In genomic region chr20:45406260-45407066, GRCh38 we compare ENCODE assay signal across 7 cellular contexts. TPM values are rescaled to one million over a fixed set of nuclear protein-coding genes. Genes with fewer than 3 reads are reported as not detected.
DNase-seq lines count a peak whose midpoint lies in the region; ATAC-seq and TF ChIP-seq lines count a peak whose summit lies in the region.

No MANE protein-coding gene starts in this region.

- H3K4me1 ChIP-seq in NT2/D1 (ENCODE audit: insufficient read depth, insufficient read length) (peaks cover 4% of the 10 kb centered on the region), suprapubic skin (peaks cover 21% of the 10 kb centered on the region)
- peaks cover 0 to 7% of the 10 kb centered on the region in 2 donors for H3K4me1 ChIP-seq in naive thymus-derived CD4-positive, alpha-beta T cell (ENCODE audit: control insufficient read depth in 2 of 2, insufficient read depth in 2 of 2, low read length in 2 of 2)

- POLR2A ChIA-PET in naive thymus-derived CD4-positive, alpha-beta T cell (lab: Charles Lee): interaction anchor here (0.7 to 4.8 kb wide), 6 partner anchors 10 to 565 kb away, joined by 3 to 49 read pairs (median 9); partner anchors contain the start of genes PIGT and SYS1

- H3K4me3 Mint-ChIP-seq in activated T-helper 1 cell treated with anti-CD3 and anti-CD28 coated beads, Interleukin-12 subunit alpha, Interleukin-12 subunit beta, Interleukin-2, Interleukin-4 antibody, amounts not matched to agents 30 ng/mL and 10 ng/mL and 1 ng/mL, durations not matched to agents 14 hours and 24 hours and 36 hours: peak overlapping the region; percentile 80
- peak overlapping the region; percentile 82 to 92 (median 85) for H3K4me3 Mint-ChIP-seq in naive thymus-derived CD4-positive, alpha-beta T cell

- H3K4me3 ChIP-seq in H7 (ENCODE audit: insufficient read depth, low read depth, low read length) (peak overlapping the region; percentile 85), NT2/D1 (ENCODE audit: insufficient read length, low read depth) (peak overlapping the region; percentile 77), fibroblast of pulmonary artery (replicated peaks; ENCODE audit: low read depth, low read length) (peak overlapping the region; percentile 57), suprapubic skin (peak overlapping the region; percentile 87)
- H3K4me3 ChIP-seq in naive thymus-derived CD4-positive, alpha-beta T cell (ENCODE audit: low read length): peak overlapping the region; percentile 71

- TF ChIP-seq EP300 in suprapubic skin (IDR thresholded peaks at IDR 0.05): no peak

- peak; percentile 58 for ATAC-seq in naive thymus-derived CD4-positive, alpha-beta T cell

- TF ChIP-seq CTCF in fibroblast of pulmonary artery (IDR thresholded peaks at IDR 0.05; ENCODE audit: low read length, missing control alignments): no peak
- TF ChIP-seq CTCF in suprapubic skin (IDR thresholded peaks at IDR 0.05): no peak

- H3K27ac ChIP-seq in naive thymus-derived CD4-positive, alpha-beta T cell (ENCODE audit: low read depth, low read length): peak overlapping the region; percentile 74
- peak overlapping the region; percentile 92 for H3K27ac ChIP-seq in suprapubic skin

- CTCF ChIA-PET in naive thymus-derived CD4-positive, alpha-beta T cell (lab: Charles Lee): interaction anchor here (1.6 to 2.0 kb wide), 3 partner anchors 30 to 43 kb away, joined by 4 to 9 read pairs (median 4); partner anchors contain the start of gene SYS1

- H3K27me3 Mint-ChIP-seq in activated T-helper 1 cell treated with anti-CD3 and anti-CD28 coated beads, Interleukin-12 subunit alpha, Interleukin-12 subunit beta, Interleukin-2, Interleukin-4 antibody, amounts not matched to agents 30 ng/mL and 10 ng/mL and 1 ng/mL, durations not matched to agents 14 hours and 24 hours and 36 hours (ENCODE audit: insufficient read depth): peaks cover 13% of the 10 kb centered on the region
- H3K27me3 Mint-ChIP-seq in naive thymus-derived CD4-positive, alpha-beta T cell: peaks cover 0 to 19% (median 0%) of the 10 kb centered on the region in 5 donors

- peaks cover 21% of the 10 kb centered on the region for H3K4me1 Mint-ChIP-seq in activated T-helper 1 cell treated with anti-CD3 and anti-CD28 coated beads, Interleukin-12 subunit alpha, Interleukin-12 subunit beta, Interleukin-2, Interleukin-4 antibody, amounts not matched to agents 30 ng/mL and 10 ng/mL and 1 ng/mL, durations not matched to agents 14 hours and 24 hours and 36 hours (ENCODE audit: low read depth)
- H3K4me1 Mint-ChIP-seq in naive thymus-derived CD4-positive, alpha-beta T cell: peaks cover 5 to 27% (median 21%) of the 10 kb centered on the region in 7 donors

- H3K9me3 ChIP-seq in NT2/D1 (ENCODE audit: insufficient read depth, low read length) (peaks cover 14% of the 10 kb centered on the region), suprapubic skin (no peaks in the 10 kb centered on the region)
- H3K9me3 ChIP-seq in naive thymus-derived CD4-positive, alpha-beta T cell (ENCODE audit: control insufficient read depth in 2 of 3, low read length in 3 of 3): peaks cover 0 to under 1% (median 0%) of the 10 kb centered on the region in 3 experiments

- H3K9me3 Mint-ChIP-seq in activated T-helper 1 cell treated with anti-CD3 and anti-CD28 coated beads, Interleukin-12 subunit alpha, Interleukin-12 subunit beta, Interleukin-2, Interleukin-4 antibody, amounts not matched to agents 30 ng/mL and 10 ng/mL and 1 ng/mL, durations not matched to agents 14 hours and 24 hours and 36 hours: peaks cover 11% of the 10 kb centered on the region
- peaks cover 0 to 8% (median 3%) of the 10 kb centered on the region in 11 donors for H3K9me3 Mint-ChIP-seq in naive thymus-derived CD4-positive, alpha-beta T cell

- DNase-seq in H7 (peak; percentile 92), NT2/D1 (ENCODE audit: low read depth, low spot score) (no peak), fibroblast of pulmonary artery (ENCODE audit: low read depth) (peak; percentile 24), suprapubic skin (ENCODE audit: low spot score in 2 of 2) (peak in 1 of 2 donors; percentile 78), foreskin melanocyte (no peak)
- DNase-seq in activated T-helper 1 cell treated with anti-CD3 and anti-CD28 coated beads, Interleukin-12 subunit alpha, Interleukin-12 subunit beta, Interleukin-2, Interleukin-4 antibody, amounts not matched to agents 30 ng/mL and 10 ng/mL and 1 ng/mL, durations not matched to agents 14 hours and 24 hours and 36 hours (ENCODE audit: low spot score): peak; percentile 19
- DNase-seq in naive thymus-derived CD4-positive, alpha-beta T cell: peak in 8 of 9 donors; percentile 22 to 68 (median 44)

- peaks cover 7% of the 10 kb centered on the region for H3K36me3 Mint-ChIP-seq in activated T-helper 1 cell treated with anti-CD3 and anti-CD28 coated beads, Interleukin-12 subunit alpha, Interleukin-12 subunit beta, Interleukin-2, Interleukin-4 antibody, amounts not matched to agents 30 ng/mL and 10 ng/mL and 1 ng/mL, durations not matched to agents 14 hours and 24 hours and 36 hours (ENCODE audit: low read depth)
- H3K36me3 Mint-ChIP-seq in naive thymus-derived CD4-positive, alpha-beta T cell: peaks cover 0 to 21% (median 10%) of the 10 kb centered on the region in 5 donors

- H3K36me3 ChIP-seq in H7 (replicated peaks; ENCODE audit: control insufficient read depth, insufficient read depth, low read length): peaks cover 12% of the 10 kb centered on the region
- peaks cover 11% of the 10 kb centered on the region for H3K36me3 ChIP-seq in NT2/D1 (ENCODE audit: insufficient read depth, insufficient read length, low read length)
- peaks cover 0 to 19% (median 3%) of the 10 kb centered on the region in 3 experiments for H3K36me3 ChIP-seq in naive thymus-derived CD4-positive, alpha-beta T cell (ENCODE audit: control insufficient read depth in 2 of 3, insufficient read depth in 3 of 3, low read length in 3 of 3)
- H3K36me3 ChIP-seq in suprapubic skin: peaks cover 20% of the 10 kb centered on the region

- TF ChIP-seq POLR2A in suprapubic skin (IDR thresholded peaks at IDR 0.05): no peak

- H3K27ac Mint-ChIP-seq in activated T-helper 1 cell treated with anti-CD3 and anti-CD28 coated beads, Interleukin-12 subunit alpha, Interleukin-12 subunit beta, Interleukin-2, Interleukin-4 antibody, amounts not matched to agents 30 ng/mL and 10 ng/mL and 1 ng/mL, durations not matched to agents 14 hours and 24 hours and 36 hours: peak overlapping the region; percentile 77
- H3K27ac Mint-ChIP-seq in naive thymus-derived CD4-positive, alpha-beta T cell: peak overlapping the region in 8 of 9 donors; percentile 51 to 90 (median 78)

- intact Hi-C loops in activated T-helper 1 cell treated with anti-CD3 and anti-CD28 coated beads, Interleukin-12 subunit alpha, Interleukin-12 subunit beta, Interleukin-2, Interleukin-4 antibody, amounts not matched to agents 30 ng/mL and 10 ng/mL and 1 ng/mL, durations not matched to agents 14 hours and 24 hours and 36 hours (cut with micrococcal nuclease): loop anchor here (1.0 to 2.0 kb wide), 3 partner anchors 10 to 44 kb away; partner anchors contain the start of genes PIGT and SYS1
- intact Hi-C loops in naive thymus-derived CD4-positive, alpha-beta T cell (cut with micrococcal nuclease): loop anchor here (1.0 to 2.0 kb wide), 3 partner anchors 10 to 43 kb away; partner anchors contain the start of genes PIGT (in 2 of the 2) and SYS1 (in 1 of the 2)

- H3K9ac ChIP-seq in NT2/D1 (ENCODE audit: insufficient read length, low read depth): peak overlapping the region; percentile 72

- WGBS in suprapubic skin: 0% methylated on average over 10 of the region's 87 CpGs

- peaks cover 32% of the 10 kb centered on the region for H3K27me3 ChIP-seq in H7 (ENCODE audit: control insufficient read depth, insufficient read depth, low read length)
- H3K27me3 ChIP-seq in NT2/D1 (ENCODE audit: insufficient read depth, insufficient read length): peaks cover 65% of the 10 kb centered on the region
- H3K27me3 ChIP-seq in naive thymus-derived CD4-positive, alpha-beta T cell (ENCODE audit: control insufficient read depth in 2 of 2, insufficient read depth in 2 of 2, low read length in 2 of 2): no peaks in the 10 kb centered on the region
- no peaks in the 10 kb centered on the region for H3K27me3 ChIP-seq in suprapubic skin

RNA-seq across cellular contexts. Expression of gene DBNDD2, which starts 1.6 kb away (rescaled TPM):
- 12.5 and 23.4 TPM in 2 replicates for total RNA-seq in H7 (2014; rRNA removed; shearing (Covaris generic))
- 21.7 and 24.6 TPM in 2 replicates for total RNA-seq in activated T-helper 1 cell treated with anti-CD3 and anti-CD28 coated beads, Interleukin-12 subunit alpha, Interleukin-12 subunit beta, Interleukin-2, Interleukin-4 antibody, amounts not matched to agents 30 ng/mL and 10 ng/mL and 1 ng/mL, durations not matched to agents 14 hours and 24 hours and 36 hours
- total RNA-seq in naive thymus-derived CD4-positive, alpha-beta T cell: 10 to 100 TPM; 12.2 to 22.7 (median 16.3) TPM
- 10 to 100 TPM; 15.3 to 22.9 TPM for polyA plus RNA-seq in naive thymus-derived CD4-positive, alpha-beta T cell
- 10 to 100 TPM; 42.4 to 72.3 (median 49.7) TPM for total RNA-seq in suprapubic skin

RNA-seq across cellular contexts. Expression of gene PIGT, which starts 9.5 kb away (rescaled TPM):
- total RNA-seq in H7 (2014; rRNA removed; shearing (Covaris generic)): 67.9 and 70.5 TPM in 2 replicates
- total RNA-seq in activated T-helper 1 cell treated with anti-CD3 and anti-CD28 coated beads, Interleukin-12 subunit alpha, Interleukin-12 subunit beta, Interleukin-2, Interleukin-4 antibody, amounts not matched to agents 30 ng/mL and 10 ng/mL and 1 ng/mL, durations not matched to agents 14 hours and 24 hours and 36 hours: 89.8 and 90.6 TPM in 2 replicates
- 100 to 1,000 TPM in 1 of 5 experiments, 10 to 100 TPM in 4; 78.7 to 140 (median 85.0) TPM for total RNA-seq in naive thymus-derived CD4-positive, alpha-beta T cell
- polyA plus RNA-seq in naive thymus-derived CD4-positive, alpha-beta T cell: 10 to 100 TPM; 82.7 to 98.9 TPM
- 10 to 100 TPM; 44.6 to 77.8 (median 51.8) TPM for total RNA-seq in suprapubic skin

RNA-seq across cellular contexts. Expression of gene TP53TG5, which starts 28.3 kb away (rescaled TPM):
- total RNA-seq in H7 (2014; rRNA removed; shearing (Covaris generic)): not detected in 2 replicates
- 0.07 and 0.08 TPM in 2 replicates for total RNA-seq in activated T-helper 1 cell treated with anti-CD3 and anti-CD28 coated beads, Interleukin-12 subunit alpha, Interleukin-12 subunit beta, Interleukin-2, Interleukin-4 antibody, amounts not matched to agents 30 ng/mL and 10 ng/mL and 1 ng/mL, durations not matched to agents 14 hours and 24 hours and 36 hours
- total RNA-seq in naive thymus-derived CD4-positive, alpha-beta T cell: under 1 TPM in 3 of 5 experiments, not detected in 2; 0.19 to 0.48 (median 0.46) TPM
- under 1 TPM; 0.14 to 0.24 TPM for polyA plus RNA-seq in naive thymus-derived CD4-positive, alpha-beta T cell
- total RNA-seq in suprapubic skin: under 1 TPM in 1 of 4 donors, not detected in 3; 0.32 TPM

RNA-seq across cellular contexts. Expression of gene SYS1, which starts 43.5 kb away (rescaled TPM):
- 11.8 and 22.8 TPM in 2 replicates for total RNA-seq in H7 (2014; rRNA removed; shearing (Covaris generic))
- 25.6 and 26.4 TPM in 2 replicates for total RNA-seq in activated T-helper 1 cell treated with anti-CD3 and anti-CD28 coated beads, Interleukin-12 subunit alpha, Interleukin-12 subunit beta, Interleukin-2, Interleukin-4 antibody, amounts not matched to agents 30 ng/mL and 10 ng/mL and 1 ng/mL, durations not matched to agents 14 hours and 24 hours and 36 hours
- total RNA-seq in naive thymus-derived CD4-positive, alpha-beta T cell: 100 to 1,000 TPM in 1 of 5 experiments, 10 to 100 TPM in 4; 23.9 to 111 (median 67.1) TPM
- 10 to 100 TPM; 34.5 to 42.3 TPM for polyA plus RNA-seq in naive thymus-derived CD4-positive, alpha-beta T cell
- total RNA-seq in suprapubic skin: 10 to 100 TPM; 30.9 to 49.5 (median 38.7) TPM

RNA-seq across cellular contexts. Expression of gene SDC4, which starts 58.2 kb away (rescaled TPM):
- total RNA-seq in H7 (2014; rRNA removed; shearing (Covaris generic)): 47.3 and 56.1 TPM in 2 replicates
- total RNA-seq in activated T-helper 1 cell treated with anti-CD3 and anti-CD28 coated beads, Interleukin-12 subunit alpha, Interleukin-12 subunit beta, Interleukin-2, Interleukin-4 antibody, amounts not matched to agents 30 ng/mL and 10 ng/mL and 1 ng/mL, durations not matched to agents 14 hours and 24 hours and 36 hours: 220 and 222 TPM in 2 replicates
- total RNA-seq in naive thymus-derived CD4-positive, alpha-beta T cell: 10 to 100 TPM in 1 of 5 experiments, 1 to 10 TPM in 1, under 1 TPM in 3; 0.38 to 46.7 (median 0.56) TPM
- under 1 TPM in 1 of 2 donors, not detected in 1; 0.21 TPM for polyA plus RNA-seq in naive thymus-derived CD4-positive, alpha-beta T cell
- total RNA-seq in suprapubic skin: 100 to 1,000 TPM; 156 to 255 (median 216) TPM

Comparison
In these comparisons a context has a peak if more than half of its experiments do, and no peak if none do; other contexts are left out.
1. DNase-seq: peak in H7 (single experiment), activated T-helper 1 cell treated with anti-CD3 and anti-CD28 coated beads, Interleukin-12 subunit alpha, Interleukin-12 subunit beta, Interleukin-2, Interleukin-4 antibody, amounts not matched to agents 30 ng/mL and 10 ng/mL and 1 ng/mL, durations not matched to agents 14 hours and 24 hours and 36 hours (single experiment), fibroblast of pulmonary artery (single experiment) and naive thymus-derived CD4-positive, alpha-beta T cell (8 of 9); none in NT2/D1 (single experiment) and foreskin melanocyte (single experiment).
2. Peak in every context shown above with its lines, with median percentiles within 50 percentile points of each other: H3K4me3 ChIP-seq.